ENCODE assay signal across 14 cellular contexts in the genomic region with DNA sequence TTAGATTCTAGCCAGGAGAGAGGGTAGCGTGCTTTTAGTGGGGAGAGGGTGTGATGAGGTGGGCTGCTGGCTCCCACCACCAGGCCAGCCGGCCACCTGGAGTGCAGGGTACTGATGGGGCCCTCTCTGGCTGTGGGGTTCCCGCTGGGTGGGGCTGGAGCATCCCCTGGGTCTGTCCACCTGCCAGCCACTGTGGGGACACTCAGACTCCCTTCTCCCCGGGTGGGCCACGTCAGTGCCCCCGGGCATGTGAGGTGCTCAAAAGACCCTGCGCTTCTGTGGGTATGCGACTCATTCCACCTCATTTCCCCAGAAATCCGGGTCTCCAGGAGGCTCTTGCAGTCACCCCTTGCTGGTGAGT. TPM values are rescaled to one million over a fixed set of nuclear protein-coding genes. Genes with fewer than 3 reads are reported as not detected.
"Had no signal": no experiment of that assay in that cellular context is flagged by ENCODE, and none has a peak within 500 bp of the region (broad histone marks: within the 10 kb centered on the region; RNA-seq: fewer than 3 reads in every experiment).

No MANE protein-coding gene starts in this region.

- H3K27me3 Mint-ChIP-seq: activated CD4-positive, alpha-beta T cell treated with anti-CD3 and anti-CD28 coated beads, Interleukin-2, amount 10 ng/mL, durations not matched to agents 24 days and 14 days; activated CD8-positive, alpha-beta T cell treated with anti-CD3 and anti-CD28 coated beads for 36 hours had no signal

- H3K9me3 Mint-ChIP-seq: activated CD4-positive, alpha-beta T cell treated with anti-CD3 and anti-CD28 coated beads, Interleukin-2, amount 10 ng/mL, durations not matched to agents 24 days and 14 days; activated CD8-positive, alpha-beta T cell treated with anti-CD3 and anti-CD28 coated beads for 36 hours; activated naive CD4-positive, alpha-beta T cell treated with anti-CD3 and anti-CD28 coated beads, Interleukin-2, amount 10 ng/mL, durations not matched to agents 7 days and 5 days; T-helper 2 cell treated with Interferon-gamma antibody and Interleukin-4, amounts not matched to agents 5 μg/mL and 100 μg/mL, for 36 hours had no signal

- H3K36me3 Mint-ChIP-seq: activated naive CD4-positive, alpha-beta T cell treated with anti-CD3 and anti-CD28 coated beads, Interleukin-2, amount 10 ng/mL, durations not matched to agents 7 days and 5 days had no signal

- FAIRE-seq: endometrium, frontal cortex, TTC549 had no signal

- DNase-seq: cortex of kidney had no signal

- H3K27ac ChIP-seq: ascending aorta, left lung, skin epidermis, thoracic aorta had no signal

- H3K4me3 Mint-ChIP-seq: activated CD4-positive, alpha-beta T cell treated with anti-CD3 and anti-CD28 coated beads, Interleukin-2, amount 10 ng/mL, durations not matched to agents 24 days and 14 days; activated CD8-positive, alpha-beta T cell treated with anti-CD3 and anti-CD28 coated beads for 36 hours; activated naive CD4-positive, alpha-beta T cell treated with anti-CD3 and anti-CD28 coated beads, Interleukin-2, amount 10 ng/mL, durations not matched to agents 7 days and 5 days; T-helper 2 cell treated with Interferon-gamma antibody and Interleukin-4, amounts not matched to agents 5 μg/mL and 100 μg/mL, for 36 hours had no signal

- H3K4me3 ChIP-seq: ascending aorta, left lung, skin epidermis, thoracic aorta had no signal

- H3K9me3 ChIP-seq: ascending aorta, left lung, thoracic aorta had no signal

- H3K27ac Mint-ChIP-seq: activated CD4-positive, alpha-beta T cell treated with anti-CD3 and anti-CD28 coated beads, Interleukin-2, amount 10 ng/mL, durations not matched to agents 24 days and 14 days; activated CD8-positive, alpha-beta T cell treated with anti-CD3 and anti-CD28 coated beads for 36 hours; activated naive CD4-positive, alpha-beta T cell treated with anti-CD3 and anti-CD28 coated beads, Interleukin-2, amount 10 ng/mL, durations not matched to agents 7 days and 5 days; T-helper 2 cell treated with Interferon-gamma antibody and Interleukin-4, amounts not matched to agents 5 μg/mL and 100 μg/mL, for 36 hours had no signal

RNA-seq across cellular contexts. Expression of gene SMIM38, which starts 54.0 kb away (rescaled TPM):
- total RNA-seq: kidney epithelial cell had no signal
- polyA plus RNA-seq: mammary epithelial cell had no signal
